Comparison of ENCODE assay signal across 10 cellular contexts in genomic region chr21:44085491-44086321, GRCh38. TPM values are rescaled to one million over a fixed set of nuclear protein-coding genes. Genes with fewer than 3 reads are reported as not detected.
DNase-seq lines count a peak whose midpoint lies in the region; ATAC-seq, FAIRE-seq and TF ChIP-seq lines count a peak whose summit lies in the region.
"Had no signal": no experiment of that assay in that cellular context is flagged by ENCODE, and none has a peak within 500 bp of the region (broad histone marks: within the 10 kb centered on the region; RNA-seq: fewer than 3 reads in every experiment).

No MANE protein-coding gene starts in this region.

- POLR2A ChIA-PET in T-cell (lab: Charles Lee), result interaction anchor here in 1 of 2 donors (0.5 to 0.6 kb wide), 2 partner anchors 11 to 41 kb away, joined by 3 to 7 read pairs; no protein-coding TSS in a partner anchor

- CTCF ChIA-PET in T-cell (lab: Charles Lee), result interaction anchor here in 1 of 2 donors (4.5 kb wide), 1 partner anchor 20 kb away, joined by 22 read pairs; no protein-coding TSS in a partner anchor

- no peak for ATAC-seq in T-cell (replicated peaks in 1 of 4)
- no peak for ATAC-seq in stimulated activated naive B cell treated with anti-CD40 and anti-IgM and Interleukin-4, amounts not matched to agents 10 μg/mL and 1 μg/mL and 100 μg/mL, for 72 hours (replicated peaks)
- no peak for ATAC-seq in GM18907 (IDR thresholded peaks at IDR 0.05; ENCODE audit: unreplicated experiment)
- ATAC-seq in HG03521 (IDR thresholded peaks at IDR 0.05; ENCODE audit: unreplicated experiment), result no peak

- FAIRE-seq in H54 (lab: Jason Lieb, UNC), result no peak

- no peaks in the 10 kb centered on the region for H3K9me3 Mint-ChIP-seq in T-cell
- no peaks in the 10 kb centered on the region for H3K9me3 Mint-ChIP-seq in stimulated activated naive B cell treated with anti-CD40 and anti-IgM and Interleukin-4, amounts not matched to agents 10 μg/mL and 1 μg/mL and 100 μg/mL, for 72 hours

- peak overlapping the region; percentile 57 to 86 (median 71) for H3K4me3 Mint-ChIP-seq in T-cell
- H3K4me3 Mint-ChIP-seq in stimulated activated naive B cell treated with anti-CD40 and anti-IgM and Interleukin-4, amounts not matched to agents 10 μg/mL and 1 μg/mL and 100 μg/mL, for 72 hours, result no peak overlapping the region

- no peak for TF ChIP-seq POLR2A in H54 (IDR thresholded peaks at IDR 0.05; ENCODE audit: low read depth, low read length)

- peaks cover 68% of the 10 kb centered on the region for H3K36me3 Mint-ChIP-seq in T-cell
- peaks cover 68 to 77% of the 10 kb centered on the region in 2 donors for H3K36me3 Mint-ChIP-seq in stimulated activated naive B cell treated with anti-CD40 and anti-IgM and Interleukin-4, amounts not matched to agents 10 μg/mL and 1 μg/mL and 100 μg/mL, for 72 hours

- H3K27me3 Mint-ChIP-seq in T-cell, result no peaks in the 10 kb centered on the region
- H3K27me3 Mint-ChIP-seq in stimulated activated naive B cell treated with anti-CD40 and anti-IgM and Interleukin-4, amounts not matched to agents 10 μg/mL and 1 μg/mL and 100 μg/mL, for 72 hours, result no peaks in the 10 kb centered on the region

- H3K4me1 Mint-ChIP-seq in T-cell, result peaks cover 93 to 99% (median 96%) of the 10 kb centered on the region in 3 donors
- peaks cover 52 to 59% of the 10 kb centered on the region in 2 donors for H3K4me1 Mint-ChIP-seq in stimulated activated naive B cell treated with anti-CD40 and anti-IgM and Interleukin-4, amounts not matched to agents 10 μg/mL and 1 μg/mL and 100 μg/mL, for 72 hours

- no peak for DNase-seq in T-cell
- DNase-seq in cerebellar cortex (ENCODE audit: low spot score), result peak; percentile 88
- DNase-seq in islet precursor cell, result peak; percentile 43
- DNase-seq in stimulated activated naive B cell treated with anti-CD40 and anti-IgM and Interleukin-4, amounts not matched to agents 10 μg/mL and 1 μg/mL and 100 μg/mL, for 72 hours, result no peak
- no peak for DNase-seq in stimulated activated CD4-positive, alpha-beta T cell treated with anti-CD3 and anti-CD28 coated beads, Interleukin-4, amount 100 ng/mL, for 1 hour
- no peak for DNase-seq in H54 (ENCODE audit: insufficient read length, low spot score)
- DNase-seq: NCI-H2081 had no signal

- H3K27ac Mint-ChIP-seq in T-cell, result peak overlapping the region; percentile 95 to 97
- peak overlapping the region; percentile 90 for H3K27ac Mint-ChIP-seq in stimulated activated naive B cell treated with anti-CD40 and anti-IgM and Interleukin-4, amounts not matched to agents 10 μg/mL and 1 μg/mL and 100 μg/mL, for 72 hours

RNA-seq across cellular contexts. Expression of gene PWP2, which starts 21.5 kb away (rescaled TPM):
- 10 to 100 TPM in 4 of 5 donors, 1 to 10 TPM in 1; 8.9 to 39.3 (median 12.3) TPM for total RNA-seq in T-cell

RNA-seq across cellular contexts. Expression of gene GATD3, which starts 47.8 kb away (rescaled TPM):
- total RNA-seq in T-cell, result 10 to 100 TPM; 12.3 to 75.0 (median 21.1) TPM
- total RNA-seq: ascending aorta had no signal

Comparison
In these comparisons a context has a peak if more than half of its experiments do, and no peak if none do; other contexts are left out.
1. DNase-seq: peak in cerebellar cortex (single experiment) and islet precursor cell (single experiment); none in T-cell (0 of 34), stimulated activated naive B cell treated with anti-CD40 and anti-IgM and Interleukin-4, amounts not matched to agents 10 μg/mL and 1 μg/mL and 100 μg/mL, for 72 hours (single experiment), stimulated activated CD4-positive, alpha-beta T cell treated with anti-CD3 and anti-CD28 coated beads, Interleukin-4, amount 100 ng/mL, for 1 hour (single experiment) and H54 (single experiment).
2. H3K4me3 Mint-ChIP-seq: peak in T-cell (3 of 3); none in stimulated activated naive B cell treated with anti-CD40 and anti-IgM and Interleukin-4, amounts not matched to agents 10 μg/mL and 1 μg/mL and 100 μg/mL, for 72 hours (0 of 2).